Comparison of ENCODE assay signal across 16 cellular contexts in the genomic region with DNA sequence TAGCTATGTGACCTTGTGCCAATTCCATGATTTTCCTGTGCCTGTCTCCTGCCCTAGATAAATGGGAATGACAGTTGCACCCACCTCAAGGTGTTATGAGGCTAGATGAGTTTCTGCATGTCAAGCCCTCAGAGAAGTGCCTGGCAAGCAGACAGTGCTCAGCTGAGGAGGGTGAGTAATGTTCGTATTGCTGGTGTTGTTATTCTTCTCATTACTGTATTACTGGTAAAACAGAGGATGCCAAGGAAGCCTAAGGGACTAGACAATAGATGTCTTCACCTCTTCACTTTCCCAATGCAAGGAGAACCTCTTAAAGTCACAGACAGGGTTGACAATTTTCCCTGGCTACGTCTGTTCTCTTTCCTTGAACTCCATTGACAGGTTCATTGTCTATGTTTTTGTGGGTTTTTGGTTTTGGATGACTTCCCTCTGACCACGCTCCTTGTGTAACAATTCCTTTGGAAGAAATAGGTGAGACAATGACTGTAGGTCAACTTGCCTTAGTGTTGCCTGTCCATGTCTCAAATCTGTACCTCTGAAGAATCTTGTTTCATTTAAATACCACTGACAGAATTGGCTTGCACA. TPM values are rescaled to one million over a fixed set of nuclear protein-coding genes. Genes with fewer than 3 reads are reported as not detected.
"Had no signal": no experiment of that assay in that cellular context is flagged by ENCODE, and none has a peak within 500 bp of the region (broad histone marks: within the 10 kb centered on the region; RNA-seq: fewer than 3 reads in every experiment).

No MANE protein-coding gene starts in this region.

- H3K27ac ChIP-seq: body of pancreas, ovary, thyroid gland, WERI-Rb-1 had no signal

- H3K36me3 ChIP-seq: ovary, thyroid gland, WERI-Rb-1 had no signal

- H3K9me3 ChIP-seq: body of pancreas, ovary, thyroid gland had no signal

- H3K27me3 ChIP-seq: body of pancreas, ovary, thyroid gland had no signal

- H3K4me3 ChIP-seq: body of pancreas, ovary, thyroid gland had no signal

- H3K4me1 ChIP-seq: thyroid gland had no signal

- DNase-seq: activated CD4-positive, alpha-beta T cell treated with anti-CD3 and anti-CD28 coated beads, Interleukin-2, amount 50 U/mL, for 48 hours; activated naive CD4-positive, alpha-beta T cell treated with anti-CD3 and anti-CD28 coated beads, Interleukin-2, amount 10 ng/mL, durations not matched to agents 7 days and 5 days; body of pancreas; effector memory CD4-positive, alpha-beta T cell; immature natural killer cell; naive B cell; ovary; stimulated activated CD4-positive, alpha-beta T cell treated with anti-CD3 and anti-CD28 coated beads, Interleukin-12 subunit alpha, Interleukin-12 subunit beta, amount 100 ng/mL, for 4 hours; stimulated activated CD4-positive, alpha-beta T cell treated with anti-CD3 and anti-CD28 coated beads, Interleukin-2, amount 100 ng/mL, for 24 hours; T-helper 17 cell; thyroid gland; WERI-Rb-1 had no signal

RNA-seq across cellular contexts. Expression of gene ETDC, which starts 19.2 kb away (rescaled TPM):
- total RNA-seq: activated T-helper 2 cell treated with anti-CD3 and anti-CD28 coated beads, Interferon-gamma antibody, Interleukin-2, Interleukin-4, amounts not matched to agents 10 μg/mL and 5 μg/mL and 100 μg/mL, durations not matched to agents 14 hours and 24 hours and 36 hours; body of pancreas; fibroblast of villous mesenchyme; lung microvascular endothelial cell; ovary; T-helper 17 cell; thyroid gland; urinary bladder had no signal
- polyA plus RNA-seq: immature natural killer cell, ovary, urinary bladder had no signal
